ENCODE assay signal across 34 cellular contexts in genomic region chr10:24119919-24120318, GRCh38.
DNase-seq lines count a peak whose midpoint lies in the region; ATAC-seq, FAIRE-seq and TF ChIP-seq lines count a peak whose summit lies in the region.
"Had no signal": no experiment of that assay in that cellular context is flagged by ENCODE, and none has a peak within 500 bp of the region (broad histone marks: within the 10 kb centered on the region; RNA-seq: fewer than 3 reads in every experiment).

No MANE protein-coding gene starts in this region.

- DNase-seq in A673 (ENCODE audit: low spot score) (no peak), NCI-H2171 (lab: John Stamatoyannopoulos, UW) (peak; percentile 56), H1 (ENCODE audit: low read depth in 1 of 2, low spot score in 2 of 2) (no peak), psoas muscle (no peak), COR-L47 (lab: John Stamatoyannopoulos, UW) (no peak), SKM-1 treated with dmso at 0.1 percent for 144 hours (lab: John Stamatoyannopoulos, UW; ENCODE audit: unreplicated experiment) (no peak), NCI-H526 treated with DMSO at 0.1 percent for 48 hours (lab: John Stamatoyannopoulos, UW) (no peak)
- DNase-seq: ACHN; activated CD4-positive, CD25-positive, alpha-beta regulatory T cell; activated gamma-delta T cell treated with Interleukin-2 at 50 U/mL for 16 hours; activated naive CD8-positive, alpha-beta T cell treated with anti-CD3 and anti-CD28 coated beads, Interleukin-2, amount 10 ng/mL, durations not matched to agents 7 days and 5 days; activated T-cell treated with anti-CD3 and anti-CD28 coated beads, Interleukin-2, amount 50 U/mL, for 4 hours; aorta; BE2C; CD8-positive, alpha-beta T cell; DMS153; Kasumi-1; left colon; naive thymus-derived CD8-positive, alpha-beta T cell; NCI-H1417; NCI-H2029; NCI-H2227 treated with DMSO at 0.1 percent for 48 hours; NCI-H748 treated with DMSO at 0.1 percent for 48 hours; nucleus accumbens; stimulated activated naive CD4-positive, alpha-beta T cell had no signal

- TF ChIP-seq POLR2A in H1 (IDR thresholded peaks at IDR 0.05; ENCODE audit: control extremely low read depth in 1 of 2, low read depth in 2 of 2, low read length in 2 of 2): no peak

- H2BK120ac ChIP-seq in H1 (replicated peaks; ENCODE audit: low read depth, low read length): no peak overlapping the region

- no peak for TF ChIP-seq CTCF in A673 (conservative IDR thresholded peaks at IDR 0.05; ENCODE audit: low read depth, low read length)
- TF ChIP-seq CTCF in H1 (IDR thresholded peaks at IDR 0.05; ENCODE audit: control extremely low read depth in 1 of 3, insufficient read depth in 1 of 3, low read depth in 1 of 3, low read length in 3 of 3): no peak
- TF ChIP-seq CTCF in psoas muscle (IDR thresholded peaks at IDR 0.05): no peak

- H3K4me1 ChIP-seq in A673 (ENCODE audit: insufficient read depth, low read length, poor library complexity, severe bottlenecking) (peaks cover 46% of the 10 kb centered on the region), H1 (replicated peaks in 1 of 4; ENCODE audit: control insufficient read depth in 3 of 4, insufficient read depth in 4 of 4, low read length in 3 of 4) (peaks cover 0 to 3% (median under 1%) of the 10 kb centered on the region in 4 experiments; a peak in 2 of 7 replicates), psoas muscle (peaks cover 25% of the 10 kb centered on the region)
- H3K4me1 ChIP-seq: BE2C, suprapubic skin had no signal

- no peak for TF ChIP-seq EP300 in H1 (IDR thresholded peaks at IDR 0.05; ENCODE audit: borderline replicate concordance in 1 of 2, low read depth in 2 of 2, low read length in 2 of 2)

- H3K36me3 ChIP-seq in A673 (ENCODE audit: insufficient read depth, low read length, poor library complexity, severe bottlenecking) (no peaks in the 10 kb centered on the region), H1 (ENCODE audit: control insufficient read depth in 2 of 4, insufficient read depth in 4 of 4, low read length in 3 of 4) (no peaks in the 10 kb centered on the region), psoas muscle (ENCODE audit: insufficient read depth in 1 of 2, low read depth in 1 of 2) (no peaks in the 10 kb centered on the region)
- H3K36me3 ChIP-seq: BE2C, suprapubic skin had no signal

- ATAC-seq in psoas muscle: no peak
- ATAC-seq: activated T-cell treated with anti-CD3 and anti-CD28 coated beads, Interleukin-2, amount 50 U/mL, for 4 hours; CD8-positive, alpha-beta T cell; GM12878; left colon; naive thymus-derived CD8-positive, alpha-beta T cell had no signal

- no peak overlapping the region for H4K91ac ChIP-seq in H1 (replicated peaks; ENCODE audit: insufficient read length, low read length)

- no peak overlapping the region for H3K9ac ChIP-seq in H1 (replicated peaks in 1 of 4; ENCODE audit: extremely low read depth in 1 of 4, low read depth in 3 of 4, low read length in 3 of 4)

- H3K4me2 ChIP-seq in H1 (ENCODE audit: insufficient read depth in 1 of 2, low read depth in 2 of 2, low read length in 2 of 2): no peak overlapping the region
- H3K4me2 ChIP-seq: hepatocyte had no signal

- H3K18ac ChIP-seq in H1 (ENCODE audit: extremely low read depth, low read length): no peak overlapping the region

- H3K27me3 ChIP-seq in A673 (replicated peaks; ENCODE audit: insufficient read depth, low read depth, low read length, poor library complexity) (no peaks in the 10 kb centered on the region), H1 (replicated peaks in 1 of 4; ENCODE audit: control insufficient read depth in 3 of 4, extremely low read depth in 1 of 4, insufficient read depth in 3 of 4, low read length in 3 of 4) (no peaks in the 10 kb centered on the region), psoas muscle (ENCODE audit: insufficient read depth in 3 of 3, low read length in 2 of 3) (no peaks in the 10 kb centered on the region)
- H3K27me3 ChIP-seq: BE2C, hepatocyte, suprapubic skin had no signal

- H3K27ac ChIP-seq in A673 (ENCODE audit: low read depth, low read length, poor library complexity, severe bottlenecking) (peak overlapping the region; percentile 81), H1 (ENCODE audit: low read depth, low read length) (no peak overlapping the region), psoas muscle (peak overlapping the region; percentile 92)
- H3K27ac ChIP-seq: hepatocyte, skin epidermis, suprapubic skin had no signal

- no peak for FAIRE-seq in H1 (lab: Jason Lieb, UNC)
- FAIRE-seq: bronchial epithelial cell, endothelial cell of umbilical vein, frontal cortex, GM12878, RCC 7860, urothelium cell line had no signal

- H3K4ac ChIP-seq in H1 (replicated peaks; ENCODE audit: insufficient read length, low read depth, low read length): no peak overlapping the region

- BruUV-seq in A673 (replicated peaks; lab: Mats Ljungman, UMichigan): no TSS peak

- TF ChIP-seq RAD21 in H1 (IDR thresholded peaks at IDR 0.05 in 1 of 2, conservative IDR thresholded peaks at IDR 0.05 in 1 of 2; ENCODE audit: low read depth in 2 of 2, low read length in 2 of 2): no peak

- H3K56ac ChIP-seq in H1 (replicated peaks; ENCODE audit: insufficient read length, low read depth, low read length): no peak overlapping the region

- no peak overlapping the region for H2BK15ac ChIP-seq in H1 (ENCODE audit: low read length)

- H3K4me3 ChIP-seq in A673 (ENCODE audit: low read depth, low read length, poor library complexity, severe bottlenecking) (peak overlapping the region; percentile 38), H1 (ENCODE audit: extremely low read depth in 1 of 4, insufficient read depth in 2 of 4, low read depth in 3 of 4, low read length in 4 of 4) (no peak overlapping the region), psoas muscle (peak overlapping the region; percentile 38)
- H3K4me3 ChIP-seq: GM12878, hepatocyte, skin epidermis, suprapubic skin had no signal

- no peak overlapping the region for H2BK12ac ChIP-seq in H1 (ENCODE audit: low read depth, low read length)

- H3K23ac ChIP-seq in H1 (ENCODE audit: insufficient read length): no peak overlapping the region

- H2BK20ac ChIP-seq in H1 (ENCODE audit: low read length): 0 out of 2 replicates have a peak overlapping the region, but pooled peaks have one; percentile 1

- no peaks in the 10 kb centered on the region for H4K20me1 ChIP-seq in H1 (replicated peaks in 1 of 2; ENCODE audit: control insufficient read depth in 1 of 2, insufficient read depth in 2 of 2, low read length in 2 of 2)

- intact Hi-C loops in A673 (cut with micrococcal nuclease; ENCODE audit: unreplicated experiment) (loop anchor here (2.0 to 10.0 kb wide), 2 partner anchors 245 to 271 kb away; no protein-coding TSS in a partner anchor), psoas muscle (cut with DNase I) (loop anchor here (5.0 kb wide), 2 partner anchors 77 to 78 kb away; no protein-coding TSS in a partner anchor)

- no peaks in the 10 kb centered on the region for H3K79me2 ChIP-seq in H1 (ENCODE audit: control insufficient read depth in 1 of 2, insufficient read depth in 2 of 2, low read length in 2 of 2)
- H3K79me2 ChIP-seq: hepatocyte had no signal

- no peaks in the 10 kb centered on the region for H3K79me1 ChIP-seq in H1 (ENCODE audit: low read depth, low read length)

- H3K14ac ChIP-seq in H1 (ENCODE audit: insufficient read length): no peak overlapping the region

- POLR2A ChIA-PET in A673 (lab: Charles Lee; ENCODE audit: low non-redundant PET): interaction anchor here (0.6 kb wide), 1 partner anchor 126 kb away, joined by 3 read pairs; no protein-coding TSS in a partner anchor
- POLR2A ChIA-PET in H1 (lab: Charles Lee; ENCODE audit: partially characterized antibody): no interaction called here

- no peaks in the 10 kb centered on the region; the same call in 1 of the 2 replicates for H3K23me2 ChIP-seq in H1 (ENCODE audit: low read depth, low read length)

- no peak overlapping the region for H4K8ac ChIP-seq in H1 (ENCODE audit: extremely low read depth, insufficient read depth, low read length)

- H4K5ac ChIP-seq in H1 (ENCODE audit: insufficient read length, low read depth, low read length): no peak overlapping the region

- H3K9me3 ChIP-seq in A673 (ENCODE audit: low read depth, low read length, poor library complexity, severe bottlenecking) (no peaks in the 10 kb centered on the region), H1 (ENCODE audit: insufficient read depth in 2 of 2, low read depth in 1 of 2, low read length in 1 of 2) (no peaks in the 10 kb centered on the region), psoas muscle (no peaks in the 10 kb centered on the region)
- H3K9me3 ChIP-seq: BE2C, suprapubic skin had no signal

- no peak overlapping the region for H2AK5ac ChIP-seq in H1 (ENCODE audit: low read depth, low read length)

- CTCF ChIA-PET in A673 (lab: Charles Lee) (no interaction called here), H1 (lab: Charles Lee; ENCODE audit: partially characterized antibody) (interaction anchor here (1.0 kb wide), 1 partner anchor 75 kb away, joined by 3 read pairs; no protein-coding TSS in a partner anchor)

- no peak overlapping the region for H2BK5ac ChIP-seq in H1 (ENCODE audit: low read depth, low read length)

- H2AFZ ChIP-seq in H1 (ENCODE audit: low read length): no peak overlapping the region
- H2AFZ ChIP-seq: hepatocyte had no signal

- 95% methylated on average over 5 of the region's 5 CpGs; no CpG with 5 or more reads in 1 of the 2 experiments for WGBS in H1 (ENCODE audit: extremely low coverage in 1 of 2, insufficient coverage in 1 of 2, insufficient read length in 1 of 2, insufficient replicate concordance in 2 of 2, low coverage in 1 of 2, low lambda C conversion rate in 2 of 2, missing lambda C conversion rate in 1 of 2), 2 experiments
- WGBS in psoas muscle, 3 donors: 60 to 68% (median 62%) methylated on average over 5 of the region's 5 CpGs

TF ChIP-seq in H1, 55 proteins besides CTCF, POLR2A, EP300 and RAD21:
- TF ChIP-seq TEAD4 (IDR thresholded peaks at IDR 0.05; ENCODE audit: low read depth, low read length) (no peak), SRF (IDR thresholded peaks at IDR 0.05; ENCODE audit: low read depth, low read length) (no peak), YY1 (IDR thresholded peaks at IDR 0.05; ENCODE audit: low read depth, low read length) (no peak), CEBPB (IDR thresholded peaks at IDR 0.05; ENCODE audit: low read depth, low read length) (no peak), E2F6 (IDR thresholded peaks at IDR 0.05) (no peak), SP1 (IDR thresholded peaks at IDR 0.05; ENCODE audit: low read depth, low read length) (no peak)

Comparison
In these comparisons a context has a peak if more than half of its experiments do, and no peak if none do; other contexts are left out.
1. H3K4me3 ChIP-seq: peak in A673 (single experiment) and psoas muscle (single experiment); none in H1 (0 of 4).